ENCODE assay signal across 1 cellular context in the genomic region with DNA sequence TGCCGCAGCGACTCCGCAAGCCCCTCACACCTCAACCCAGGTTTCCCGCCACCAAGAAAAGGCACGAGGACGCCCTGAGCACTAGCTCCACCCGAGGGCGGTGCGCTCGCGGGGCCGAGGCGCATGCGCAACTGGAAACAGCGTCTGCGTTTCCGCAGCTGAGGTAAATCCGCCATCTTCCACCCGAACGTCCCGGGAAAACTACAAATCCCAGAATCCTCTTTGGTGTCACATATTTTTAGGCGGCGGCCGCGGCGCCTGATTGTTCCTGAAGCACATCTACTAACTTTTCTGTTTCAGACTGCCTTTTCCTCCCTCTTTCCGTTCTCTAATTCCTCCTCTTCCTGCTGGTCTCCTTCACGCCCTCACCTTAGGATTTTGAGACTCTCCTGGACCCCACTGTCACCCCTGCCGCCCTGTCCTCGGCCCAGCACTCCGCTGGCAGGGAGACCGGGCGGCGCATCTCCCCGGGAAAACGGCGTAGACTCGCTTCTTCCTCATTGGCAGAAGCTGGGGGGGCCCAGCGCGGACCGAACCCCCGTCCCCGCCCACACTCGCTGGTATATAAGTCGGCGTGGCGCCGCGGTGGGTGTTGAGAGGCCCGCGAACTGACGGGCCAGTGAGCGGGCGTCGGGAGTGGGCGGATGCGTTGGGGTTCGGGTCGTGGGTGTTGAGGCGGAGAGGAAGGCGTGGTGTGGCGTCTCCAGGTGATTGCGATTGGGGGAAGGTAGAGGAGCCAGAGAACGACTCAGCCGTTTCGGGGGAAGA.
TF ChIP-seq lines count a peak whose summit lies in the region.

ZCWPW1 (minus strand) TSS at position 505 of the 768 bp plus-strand sequence. CDS start 8,054 bp downstream, outside the sequence.

TF ChIP-seq in K562, 482 proteins besides CTCF, POLR2A, EP300 and RAD21 (continued from another document and continues in another):
- TF ChIP-seq, protein P1, sequence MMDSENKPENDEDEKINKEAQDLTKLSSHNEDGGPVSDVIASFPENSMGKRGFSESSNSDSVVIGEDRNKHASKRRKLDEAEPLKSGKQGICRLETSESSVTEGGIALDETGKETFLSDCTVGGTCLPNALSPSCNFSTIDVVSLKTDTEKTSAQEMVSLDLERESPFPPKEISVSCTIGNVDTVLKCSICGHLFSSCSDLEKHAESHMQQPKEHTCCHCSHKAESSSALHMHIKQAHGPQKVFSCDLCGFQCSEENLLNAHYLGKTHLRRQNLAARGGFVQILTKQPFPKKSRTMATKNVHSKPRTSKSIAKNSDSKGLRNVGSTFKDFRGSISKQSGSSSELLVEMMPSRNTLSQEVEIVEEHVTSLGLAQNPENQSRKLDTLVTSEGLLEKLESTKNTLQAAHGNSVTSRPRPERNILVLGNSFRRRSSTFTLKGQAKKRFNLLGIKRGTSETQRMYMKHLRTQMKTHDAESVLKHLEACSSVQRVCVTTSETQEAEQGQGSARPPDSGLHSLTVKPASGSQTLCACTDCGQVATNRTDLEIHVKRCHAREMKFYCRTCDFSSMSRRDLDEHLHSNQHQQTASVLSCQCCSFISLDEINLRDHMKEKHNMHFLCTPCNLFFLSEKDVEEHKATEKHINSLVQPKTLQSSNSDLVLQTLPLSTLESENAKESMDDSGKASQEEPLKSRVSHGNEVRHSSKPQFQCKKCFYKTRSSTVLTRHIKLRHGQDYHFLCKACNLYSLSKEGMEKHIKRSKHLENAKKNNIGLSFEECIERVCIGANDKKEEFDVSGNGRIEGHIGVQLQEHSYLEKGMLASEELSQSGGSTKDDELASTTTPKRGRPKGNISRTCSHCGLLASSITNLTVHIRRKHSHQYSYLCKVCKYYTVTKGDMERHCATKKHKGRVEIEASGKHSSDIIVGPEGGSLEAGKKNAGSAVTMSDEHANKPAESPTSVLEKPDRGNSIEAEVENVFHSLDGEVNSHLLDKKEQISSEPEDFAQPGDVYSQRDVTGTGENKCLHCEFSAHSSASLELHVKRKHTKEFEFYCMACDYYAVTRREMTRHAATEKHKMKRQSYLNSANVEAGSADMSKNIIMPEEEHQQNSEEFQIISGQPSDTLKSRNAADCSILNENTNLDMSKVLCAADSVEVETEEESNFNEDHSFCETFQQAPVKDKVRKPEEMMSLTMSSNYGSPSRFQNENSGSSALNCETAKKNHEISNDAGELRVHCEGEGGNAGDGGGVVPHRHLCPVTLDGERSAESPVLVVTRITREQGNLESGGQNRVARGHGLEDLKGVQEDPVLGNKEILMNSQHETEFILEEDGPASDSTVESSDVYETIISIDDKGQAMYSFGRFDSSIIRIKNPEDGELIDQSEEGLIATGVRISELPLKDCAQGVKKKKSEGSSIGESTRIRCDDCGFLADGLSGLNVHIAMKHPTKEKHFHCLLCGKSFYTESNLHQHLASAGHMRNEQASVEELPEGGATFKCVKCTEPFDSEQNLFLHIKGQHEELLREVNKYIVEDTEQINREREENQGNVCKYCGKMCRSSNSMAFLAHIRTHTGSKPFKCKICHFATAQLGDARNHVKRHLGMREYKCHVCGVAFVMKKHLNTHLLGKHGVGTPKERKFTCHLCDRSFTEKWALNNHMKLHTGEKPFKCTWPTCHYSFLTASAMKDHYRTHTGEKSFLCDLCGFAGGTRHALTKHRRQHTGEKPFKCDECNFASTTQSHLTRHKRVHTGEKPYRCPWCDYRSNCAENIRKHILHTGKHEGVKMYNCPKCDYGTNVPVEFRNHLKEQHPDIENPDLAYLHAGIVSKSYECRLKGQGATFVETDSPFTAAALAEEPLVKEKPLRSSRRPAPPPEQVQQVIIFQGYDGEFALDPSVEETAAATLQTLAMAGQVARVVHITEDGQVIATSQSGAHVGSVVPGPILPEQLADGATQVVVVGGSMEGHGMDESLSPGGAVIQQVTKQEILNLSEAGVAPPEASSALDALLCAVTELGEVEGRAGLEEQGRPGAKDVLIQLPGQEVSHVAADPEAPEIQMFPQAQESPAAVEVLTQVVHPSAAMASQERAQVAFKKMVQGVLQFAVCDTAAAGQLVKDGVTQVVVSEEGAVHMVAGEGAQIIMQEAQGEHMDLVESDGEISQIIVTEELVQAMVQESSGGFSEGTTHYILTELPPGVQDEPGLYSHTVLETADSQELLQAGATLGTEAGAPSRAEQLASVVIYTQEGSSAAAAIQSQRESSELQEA (IDR thresholded peaks at IDR 0.05; ENCODE audit: low read depth), result peak; percentile 38; the same call in 1 of the 2 replicates
- TF ChIP-seq TAF1 (IDR thresholded peaks at IDR 0.05; ENCODE audit: control insufficient read depth, extremely low read depth, insufficient read depth, low read length, severe bottlenecking) (peak; percentile 96), CHCHD3 (CRISPR knock-in tag; IDR thresholded peaks at IDR 0.05) (peak; percentile 95; the same call in 1 of the 2 replicates), RBM17 (IDR thresholded peaks at IDR 0.05; ENCODE audit: borderline replicate concordance, low read depth, low read length) (no peak), ZNF134 (CRISPR knock-in tag; conservative IDR thresholded peaks at IDR 0.05) (no peak), HNRNPH1 (optimal IDR thresholded peaks at IDR 0.05; ENCODE audit: low read depth, low read length) (peak; percentile 54), XRCC5 (IDR thresholded peaks at IDR 0.05; ENCODE audit: low read depth, low read length) (peak; percentile 55; the same call in 1 of the 2 replicates), HDAC1 (IDR thresholded peaks at IDR 0.05) (peak; percentile 40 to 92; a peak in 3 of 4 replicates), NR2C1 (IDR thresholded peaks at IDR 0.05) (peak; percentile 75), NR2C1 (tag; IDR thresholded peaks at IDR 0.05) (peak; percentile 79), POLR2H (tag; IDR thresholded peaks at IDR 0.05; ENCODE audit: low read depth) (peak; percentile 98), CREBBP (IDR thresholded peaks at IDR 0.05; ENCODE audit: low read depth, low read length) (no peak), ELF2 (CRISPR knock-in tag; IDR thresholded peaks at IDR 0.05) (peak; percentile 81; the same call in 1 of the 2 replicates), HMG20B (CRISPR knock-in tag; IDR thresholded peaks at IDR 0.05) (peak; percentile 93), HOXB6 (CRISPR knock-in tag; IDR thresholded peaks at IDR 0.05; ENCODE audit: borderline replicate concordance) (no peak), MTA1 (IDR thresholded peaks at IDR 0.05; ENCODE audit: borderline replicate concordance) (peak; percentile 73; the same call in 1 of the 2 replicates), ZHX1 (conservative IDR thresholded peaks at IDR 0.05; ENCODE audit: low read length) (no peak), GABPB2 (CRISPR knock-in tag; conservative IDR thresholded peaks at IDR 0.05) (peak; percentile 80; the same call in 1 of the 2 replicates), POLR2AphosphoS5 (IDR thresholded peaks at IDR 0.05; ENCODE audit: control insufficient read depth, insufficient read depth, low read depth, low read length) (peak; percentile 97), POLR2G (IDR thresholded peaks at IDR 0.05; ENCODE audit: low read depth, low read length) (peak; percentile 96), ZBTB34 (CRISPR knock-in tag; IDR thresholded peaks at IDR 0.05) (no peak), PPARD (CRISPR knock-in tag; IDR thresholded peaks at IDR 0.05) (no peak), PHF8 (IDR thresholded peaks at IDR 0.05; ENCODE audit: borderline replicate concordance, low read length) (peak; percentile 83), FOXP1 (CRISPR knock-in tag; IDR thresholded peaks at IDR 0.05) (peak; percentile 96), SREBF1 (IDR thresholded peaks at IDR 0.05; ENCODE audit: borderline replicate concordance, low read depth, low read length) (peak; percentile 66; the same call in 1 of the 2 replicates), ARNT (IDR thresholded peaks at IDR 0.05) (peak; percentile 48 to 87), SNAPC5 (CRISPR knock-in tag; IDR thresholded peaks at IDR 0.05) (no peak), ZNF551 (CRISPR knock-in tag; IDR thresholded peaks at IDR 0.05) (no peak), KDM1A (IDR thresholded peaks at IDR 0.05) (0 out of 4 replicates have a peak, but pooled peaks of 1 of the 2 experiments have one; percentile 32), RHOXF2B (CRISPR knock-in tag; conservative IDR thresholded peaks at IDR 0.05) (no peak), TCF3 (CRISPR knock-in tag; IDR thresholded peaks at IDR 0.05) (peak; percentile 48), NFXL1 (CRISPR knock-in tag; IDR thresholded peaks at IDR 0.05) (no peak), SLC30A9 (CRISPR knock-in tag; IDR thresholded peaks at IDR 0.05) (no peak), SMAD3 (CRISPR knock-in tag; conservative IDR thresholded peaks at IDR 0.05) (peak; percentile 89), PHF20 (IDR thresholded peaks at IDR 0.05; ENCODE audit: partially characterized antibody) (peak; percentile 63)
- TF ChIP-seq, protein P2, sequence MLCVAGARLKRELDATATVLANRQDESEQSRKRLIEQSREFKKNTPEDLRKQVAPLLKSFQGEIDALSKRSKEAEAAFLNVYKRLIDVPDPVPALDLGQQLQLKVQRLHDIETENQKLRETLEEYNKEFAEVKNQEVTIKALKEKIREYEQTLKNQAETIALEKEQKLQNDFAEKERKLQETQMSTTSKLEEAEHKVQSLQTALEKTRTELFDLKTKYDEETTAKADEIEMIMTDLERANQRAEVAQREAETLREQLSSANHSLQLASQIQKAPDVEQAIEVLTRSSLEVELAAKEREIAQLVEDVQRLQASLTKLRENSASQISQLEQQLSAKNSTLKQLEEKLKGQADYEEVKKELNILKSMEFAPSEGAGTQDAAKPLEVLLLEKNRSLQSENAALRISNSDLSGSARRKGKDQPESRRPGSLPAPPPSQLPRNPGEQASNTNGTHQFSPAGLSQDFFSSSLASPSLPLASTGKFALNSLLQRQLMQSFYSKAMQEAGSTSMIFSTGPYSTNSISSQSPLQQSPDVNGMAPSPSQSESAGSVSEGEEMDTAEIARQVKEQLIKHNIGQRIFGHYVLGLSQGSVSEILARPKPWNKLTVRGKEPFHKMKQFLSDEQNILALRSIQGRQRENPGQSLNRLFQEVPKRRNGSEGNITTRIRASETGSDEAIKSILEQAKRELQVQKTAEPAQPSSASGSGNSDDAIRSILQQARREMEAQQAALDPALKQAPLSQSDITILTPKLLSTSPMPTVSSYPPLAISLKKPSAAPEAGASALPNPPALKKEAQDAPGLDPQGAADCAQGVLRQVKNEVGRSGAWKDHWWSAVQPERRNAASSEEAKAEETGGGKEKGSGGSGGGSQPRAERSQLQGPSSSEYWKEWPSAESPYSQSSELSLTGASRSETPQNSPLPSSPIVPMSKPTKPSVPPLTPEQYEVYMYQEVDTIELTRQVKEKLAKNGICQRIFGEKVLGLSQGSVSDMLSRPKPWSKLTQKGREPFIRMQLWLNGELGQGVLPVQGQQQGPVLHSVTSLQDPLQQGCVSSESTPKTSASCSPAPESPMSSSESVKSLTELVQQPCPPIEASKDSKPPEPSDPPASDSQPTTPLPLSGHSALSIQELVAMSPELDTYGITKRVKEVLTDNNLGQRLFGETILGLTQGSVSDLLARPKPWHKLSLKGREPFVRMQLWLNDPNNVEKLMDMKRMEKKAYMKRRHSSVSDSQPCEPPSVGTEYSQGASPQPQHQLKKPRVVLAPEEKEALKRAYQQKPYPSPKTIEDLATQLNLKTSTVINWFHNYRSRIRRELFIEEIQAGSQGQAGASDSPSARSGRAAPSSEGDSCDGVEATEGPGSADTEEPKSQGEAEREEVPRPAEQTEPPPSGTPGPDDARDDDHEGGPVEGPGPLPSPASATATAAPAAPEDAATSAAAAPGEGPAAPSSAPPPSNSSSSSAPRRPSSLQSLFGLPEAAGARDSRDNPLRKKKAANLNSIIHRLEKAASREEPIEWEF (CRISPR knock-in tag; IDR thresholded peaks at IDR 0.05), result 0 out of 2 replicates have a peak, but pooled peaks have one; percentile 29
- TF ChIP-seq, protein P3, sequence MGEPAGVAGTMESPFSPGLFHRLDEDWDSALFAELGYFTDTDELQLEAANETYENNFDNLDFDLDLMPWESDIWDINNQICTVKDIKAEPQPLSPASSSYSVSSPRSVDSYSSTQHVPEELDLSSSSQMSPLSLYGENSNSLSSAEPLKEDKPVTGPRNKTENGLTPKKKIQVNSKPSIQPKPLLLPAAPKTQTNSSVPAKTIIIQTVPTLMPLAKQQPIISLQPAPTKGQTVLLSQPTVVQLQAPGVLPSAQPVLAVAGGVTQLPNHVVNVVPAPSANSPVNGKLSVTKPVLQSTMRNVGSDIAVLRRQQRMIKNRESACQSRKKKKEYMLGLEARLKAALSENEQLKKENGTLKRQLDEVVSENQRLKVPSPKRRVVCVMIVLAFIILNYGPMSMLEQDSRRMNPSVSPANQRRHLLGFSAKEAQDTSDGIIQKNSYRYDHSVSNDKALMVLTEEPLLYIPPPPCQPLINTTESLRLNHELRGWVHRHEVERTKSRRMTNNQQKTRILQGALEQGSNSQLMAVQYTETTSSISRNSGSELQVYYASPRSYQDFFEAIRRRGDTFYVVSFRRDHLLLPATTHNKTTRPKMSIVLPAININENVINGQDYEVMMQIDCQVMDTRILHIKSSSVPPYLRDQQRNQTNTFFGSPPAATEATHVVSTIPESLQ (CRISPR knock-in tag; IDR thresholded peaks at IDR 0.05), result peak; percentile 100
